ENCODE assay signal across 8 cellular contexts in the genomic region with DNA sequence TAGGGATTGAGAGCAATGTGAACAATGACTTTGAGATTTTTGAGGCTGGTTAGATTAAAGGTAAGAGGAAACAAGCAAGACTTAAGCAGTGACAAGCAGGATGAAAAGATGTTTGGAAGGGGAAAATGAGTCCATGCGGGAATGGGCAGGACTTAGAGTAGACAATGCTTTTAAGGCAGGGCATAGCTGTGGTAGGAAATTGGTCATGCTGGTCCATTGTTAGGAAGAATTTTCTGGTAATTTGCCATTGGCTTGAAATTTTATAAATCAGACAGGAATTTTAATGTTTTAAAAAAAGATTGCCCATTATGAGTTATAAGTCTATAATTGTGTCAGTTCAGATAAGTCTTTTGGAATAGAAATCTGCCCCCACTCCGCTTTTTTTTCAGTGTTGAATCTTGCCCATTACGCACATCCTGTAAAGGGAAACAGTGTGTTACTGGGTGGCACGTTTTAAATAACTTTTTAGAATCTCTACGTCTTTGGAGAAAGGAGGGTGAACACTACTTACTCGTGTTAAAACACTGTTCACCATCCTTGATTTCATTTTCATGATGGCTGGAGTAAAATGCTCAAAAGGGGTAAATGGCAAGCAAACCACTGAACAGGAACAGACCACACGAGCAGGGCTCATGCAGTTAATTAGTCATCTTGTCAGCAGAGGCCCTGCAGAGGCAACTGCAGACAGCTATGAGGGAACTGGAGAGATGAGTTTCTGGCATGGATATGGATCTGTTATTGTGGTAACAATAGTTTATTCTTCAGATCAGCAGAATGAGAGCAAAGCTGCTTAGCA. TPM values are rescaled to one million over a fixed set of nuclear protein-coding genes. Genes with fewer than 3 reads are reported as not detected.
DNase-seq lines count a peak whose midpoint lies in the region; ATAC-seq and TF ChIP-seq lines count a peak whose summit lies in the region.

No MANE protein-coding gene starts in this region.

- TF ChIP-seq CTCF in brain microvascular endothelial cell (IDR thresholded peaks at IDR 0.05; ENCODE audit: low read depth, low read length, missing control alignments): no peak
- TF ChIP-seq CTCF in left lung (IDR thresholded peaks at IDR 0.05): no peak
- TF ChIP-seq CTCF in thyroid gland (IDR thresholded peaks at IDR 0.05): no peak
- no peak for TF ChIP-seq CTCF in progenitor cell of endocrine pancreas (IDR thresholded peaks at IDR 0.05; ENCODE audit: unreplicated experiment)

- in situ Hi-C loops in brain microvascular endothelial cell (cut with HindIII; ENCODE audit: low pct_ligation_motif_present, low sequenced_read_pairs): no loop called here

- CTCF ChIA-PET in HEK293T (lab: Yijun Ruan, JAX): no interaction called here

- no peaks in the 10 kb centered on the region for H3K4me1 Mint-ChIP-seq in progenitor cell of endocrine pancreas (ENCODE audit: low read depth)

- no peaks in the 10 kb centered on the region for H3K27me3 ChIP-seq in brain microvascular endothelial cell (replicated peaks)
- no peaks in the 10 kb centered on the region for H3K27me3 ChIP-seq in left lung
- no peaks in the 10 kb centered on the region for H3K27me3 ChIP-seq in thyroid gland

- no peaks in the 10 kb centered on the region for H3K9me3 ChIP-seq in left lung
- no peaks in the 10 kb centered on the region for H3K9me3 ChIP-seq in thyroid gland

- H3K27ac ChIP-seq in brain microvascular endothelial cell: peak overlapping the region; percentile 51
- H3K27ac ChIP-seq in left lung: peak overlapping the region; percentile 76 to 82
- H3K27ac ChIP-seq in thyroid gland: peak overlapping the region; percentile 37 to 73 (median 68)

- peak; percentile 73 for ATAC-seq in left lung

- H3K4me1 ChIP-seq in left lung: peaks cover 25 to 68% of the 10 kb centered on the region in 2 donors
- H3K4me1 ChIP-seq in thyroid gland: peaks cover 27 to 52% of the 10 kb centered on the region in 2 donors

- H3K36me3 Mint-ChIP-seq in progenitor cell of endocrine pancreas (ENCODE audit: insufficient read depth): no peaks in the 10 kb centered on the region

- H3K36me3 ChIP-seq in brain microvascular endothelial cell (replicated peaks) (no peaks in the 10 kb centered on the region), left lung (peaks cover 0 to 5% of the 10 kb centered on the region in 2 donors), thyroid gland (no peaks in the 10 kb centered on the region)

- no peak overlapping the region for H3K4me3 Mint-ChIP-seq in progenitor cell of endocrine pancreas (ENCODE audit: low read depth)

- no peaks in the 10 kb centered on the region for H3K27me3 Mint-ChIP-seq in progenitor cell of endocrine pancreas

- no peak overlapping the region for H3K27ac Mint-ChIP-seq in progenitor cell of endocrine pancreas

- H3K9me3 Mint-ChIP-seq in progenitor cell of endocrine pancreas (ENCODE audit: low read depth): no peaks in the 10 kb centered on the region

- DNase-seq in SKM-1 treated with dmso at 0.1 percent for 144 hours (lab: John Stamatoyannopoulos, UW; ENCODE audit: unreplicated experiment) (peak; percentile 58), SKM-1 (lab: John Stamatoyannopoulos, UW; ENCODE audit: unreplicated experiment) (no peak), HEK293T (ENCODE audit: extremely low spot score) (no peak), MV-4-11 (lab: John Stamatoyannopoulos, UW) (peak; percentile 84), brain microvascular endothelial cell (peak; percentile 76), left lung (no peak), thyroid gland (peak in 1 of 2 donors; percentile 16), progenitor cell of endocrine pancreas (ENCODE audit: low spot score, unreplicated experiment) (no peak)

- TF ChIP-seq POLR2A in thyroid gland (IDR thresholded peaks at IDR 0.05): no peak

- no peak overlapping the region for H3K4me3 ChIP-seq in brain microvascular endothelial cell (ENCODE audit: low read depth, low read length)
- H3K4me3 ChIP-seq in left lung: no peak overlapping the region
- H3K4me3 ChIP-seq in thyroid gland (replicated peaks in 1 of 3): no peak overlapping the region

- POLR2A ChIA-PET in HEK293T (lab: Yijun Ruan, JAX): no interaction called here

- intact Hi-C loops in left lung (cut with DNase I): no loop called here
- intact Hi-C loops in thyroid gland (cut with DNase I): no loop called here

- WGBS in thyroid gland, 2 donors: 57% methylated on average over 7 of the region's 7 CpGs

TF ChIP-seq in HEK293T, 16 proteins besides CTCF, POLR2A, EP300 and RAD21:
- TF ChIP-seq, protein P1, sequence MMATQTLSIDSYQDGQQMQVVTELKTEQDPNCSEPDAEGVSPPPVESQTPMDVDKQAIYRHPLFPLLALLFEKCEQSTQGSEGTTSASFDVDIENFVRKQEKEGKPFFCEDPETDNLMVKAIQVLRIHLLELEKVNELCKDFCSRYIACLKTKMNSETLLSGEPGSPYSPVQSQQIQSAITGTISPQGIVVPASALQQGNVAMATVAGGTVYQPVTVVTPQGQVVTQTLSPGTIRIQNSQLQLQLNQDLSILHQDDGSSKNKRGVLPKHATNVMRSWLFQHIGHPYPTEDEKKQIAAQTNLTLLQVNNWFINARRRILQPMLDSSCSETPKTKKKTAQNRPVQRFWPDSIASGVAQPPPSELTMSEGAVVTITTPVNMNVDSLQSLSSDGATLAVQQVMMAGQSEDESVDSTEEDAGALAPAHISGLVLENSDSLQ (IDR thresholded peaks at IDR 0.05): 0 out of 2 replicates have a peak, but pooled peaks have one; percentile 18
- no peak for TF ChIP-seq ELF4 (IDR thresholded peaks at IDR 0.05)
- TF ChIP-seq SUZ12 (IDR thresholded peaks at IDR 0.05): no peak

RNA-seq across cellular contexts. Expression of a gene that starts 25.0 kb away (rescaled TPM):
- 10 to 100 TPM; 45.6 to 50.8 TPM for total RNA-seq in left lung
- 10 to 100 TPM; 29.7 to 53.6 (median 38.8) TPM for total RNA-seq in thyroid gland
- total RNA-seq in progenitor cell of endocrine pancreas: 18.9 and 19.1 TPM in 2 replicates

Comparison
In these comparisons a context has a peak if more than half of its experiments do, and no peak if none do; other contexts are left out.
1. DNase-seq: peak in SKM-1 treated with dmso at 0.1 percent for 144 hours (single experiment), MV-4-11 (single experiment) and brain microvascular endothelial cell (single experiment); none in SKM-1 (single experiment), HEK293T (single experiment), left lung (0 of 2) and progenitor cell of endocrine pancreas (single experiment).
2. Peak in every context shown above with its lines, with median percentiles within 50 percentile points of each other: H3K27ac ChIP-seq.